In the genomic region with DNA sequence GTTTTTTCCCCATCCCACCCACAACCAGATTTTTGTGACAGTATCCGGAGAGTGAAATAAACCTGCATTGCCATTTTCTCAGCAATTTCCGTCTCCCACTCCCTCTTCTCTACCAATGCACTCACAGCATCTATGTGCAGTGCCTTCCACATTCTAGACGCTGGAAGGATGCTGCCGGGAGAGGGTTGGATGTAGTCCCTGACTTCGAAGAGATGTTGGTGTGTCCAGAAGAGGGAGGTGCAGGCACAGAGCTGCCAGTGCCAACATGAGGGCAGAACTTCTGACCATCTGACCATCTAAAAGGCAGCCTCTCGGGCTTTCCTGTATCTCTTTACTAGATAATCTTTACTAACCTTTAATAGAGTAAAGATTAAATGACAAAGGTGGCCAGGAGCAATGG, we compare ENCODE assay signal across 20 cellular contexts.
DNase-seq lines count a peak whose midpoint lies in the region; ATAC-seq and TF ChIP-seq lines count a peak whose summit lies in the region.
"Had no signal": no experiment of that assay in that cellular context is flagged by ENCODE, and none has a peak within 500 bp of the region (broad histone marks: within the 10 kb centered on the region; RNA-seq: fewer than 3 reads in every experiment).

No MANE protein-coding gene starts in this region.

- H3K27me3 Mint-ChIP-seq in endodermal cell (ENCODE audit: insufficient read depth): peaks cover 3% of the 10 kb centered on the region
- peaks cover 3% of the 10 kb centered on the region for H3K27me3 Mint-ChIP-seq in type B pancreatic cell
- H3K27me3 Mint-ChIP-seq in neural progenitor cell (ENCODE audit: insufficient read depth, low read depth): peaks cover 3% of the 10 kb centered on the region
- H3K27me3 Mint-ChIP-seq: B cell had no signal

- H3F3A ChIP-seq in neural progenitor cell (ENCODE audit: low read depth): no peaks in the 10 kb centered on the region

- H3K9me3 Mint-ChIP-seq in endodermal cell (no peaks in the 10 kb centered on the region), type B pancreatic cell (no peaks in the 10 kb centered on the region), neural progenitor cell (no peaks in the 10 kb centered on the region)
- H3K9me3 Mint-ChIP-seq: CD8-positive, alpha-beta T cell; GM23338; H9 had no signal

- H2AFZ ChIP-seq in neural progenitor cell (replicated peaks): no peak overlapping the region
- H2AFZ ChIP-seq: GM23338 had no signal

- H3K4me1 ChIP-seq in endodermal cell (ENCODE audit: control insufficient read depth, insufficient read depth, low read length) (no peaks in the 10 kb centered on the region), neural progenitor cell (no peaks in the 10 kb centered on the region), right atrium auricular region (no peaks in the 10 kb centered on the region)
- H3K4me1 ChIP-seq: BLaER1, Caco-2 had no signal

- H3K4me3 Mint-ChIP-seq in endodermal cell (no peak overlapping the region), type B pancreatic cell (no peak overlapping the region), neural progenitor cell (no peak overlapping the region)
- H3K4me3 Mint-ChIP-seq: B cell; CD4-positive, CD25-positive, alpha-beta regulatory T cell; CD8-positive, alpha-beta T cell; GM23338; H9 had no signal

- H3K9me3 ChIP-seq in endodermal cell (ENCODE audit: control insufficient read depth, low read length) (no peaks in the 10 kb centered on the region), neural progenitor cell (ENCODE audit: low read depth) (no peaks in the 10 kb centered on the region), right atrium auricular region (no peaks in the 10 kb centered on the region)
- H3K9me3 ChIP-seq: BLaER1, Caco-2 had no signal

- H3K4me3 ChIP-seq in endodermal cell (ENCODE audit: low read length) (no peak overlapping the region), neural progenitor cell (no peak overlapping the region), right atrium auricular region (no peak overlapping the region)
- H3K4me3 ChIP-seq: BLaER1, GM23338 had no signal

- no peaks in the 10 kb centered on the region for H4K20me1 ChIP-seq in neural progenitor cell (ENCODE audit: low read depth)
- H4K20me1 ChIP-seq: BLaER1 had no signal

- H3K27me3 ChIP-seq in endodermal cell (ENCODE audit: control insufficient read depth, insufficient read depth, low read length, poor library complexity, severe bottlenecking) (no peaks in the 10 kb centered on the region), neural progenitor cell (no peaks in the 10 kb centered on the region), right atrium auricular region (no peaks in the 10 kb centered on the region)
- H3K27me3 ChIP-seq: BLaER1 had no signal

- ATAC-seq in HG02678 (IDR thresholded peaks at IDR 0.05; ENCODE audit: unreplicated experiment): no peak
- ATAC-seq: CD8-positive, alpha-beta T cell; GM23338; HCT116 had no signal

- 96% methylated on average over 6 of the region's 6 CpGs; no CpG with 5 or more reads in 1 of the 2 experiments for WGBS in endodermal cell (ENCODE audit: insufficient coverage in 1 of 2, insufficient read length in 1 of 2), 2 experiments

- TF ChIP-seq CTCF in endodermal cell (conservative IDR thresholded peaks at IDR 0.05) (peak; percentile 23), type B pancreatic cell (conservative IDR thresholded peaks at IDR 0.05) (no peak), neural progenitor cell (IDR thresholded peaks at IDR 0.05) (no peak), right atrium auricular region (IDR thresholded peaks at IDR 0.05) (no peak)

- H3K27ac Mint-ChIP-seq in endodermal cell: no peak overlapping the region
- no peak overlapping the region for H3K27ac Mint-ChIP-seq in type B pancreatic cell
- H3K27ac Mint-ChIP-seq in neural progenitor cell: no peak overlapping the region
- H3K27ac Mint-ChIP-seq: B cell; CD4-positive, CD25-positive, alpha-beta regulatory T cell; CD8-positive, alpha-beta T cell; GM23338; H9 had no signal

- no peak overlapping the region for H3K9ac ChIP-seq in endodermal cell (ENCODE audit: extremely low read depth, low read length, poor library complexity, severe bottlenecking)
- H3K9ac ChIP-seq in neural progenitor cell: no peak overlapping the region
- H3K9ac ChIP-seq: BLaER1 had no signal

- no peaks in the 10 kb centered on the region for H3K79me2 ChIP-seq in neural progenitor cell (ENCODE audit: low read depth)

- H3K4me1 Mint-ChIP-seq in endodermal cell (no peaks in the 10 kb centered on the region), type B pancreatic cell (ENCODE audit: unreplicated experiment) (peaks cover 4% of the 10 kb centered on the region), neural progenitor cell (no peaks in the 10 kb centered on the region)
- H3K4me1 Mint-ChIP-seq: B cell; CD4-positive, CD25-positive, alpha-beta regulatory T cell; GM23338; H9 had no signal

- H3K4me2 ChIP-seq in neural progenitor cell: no peak overlapping the region
- H3K4me2 ChIP-seq: BLaER1, GM23338 had no signal

- H3K36me3 ChIP-seq in endodermal cell (ENCODE audit: control insufficient read depth, insufficient read depth, low read length) (no peaks in the 10 kb centered on the region), neural progenitor cell (no peaks in the 10 kb centered on the region), right atrium auricular region (no peaks in the 10 kb centered on the region)
- H3K36me3 ChIP-seq: BLaER1 had no signal

- no peaks in the 10 kb centered on the region for H3K36me3 Mint-ChIP-seq in endodermal cell (ENCODE audit: low read depth)
- no peaks in the 10 kb centered on the region for H3K36me3 Mint-ChIP-seq in type B pancreatic cell
- no peaks in the 10 kb centered on the region for H3K36me3 Mint-ChIP-seq in neural progenitor cell
- H3K36me3 Mint-ChIP-seq: CD4-positive, CD25-positive, alpha-beta regulatory T cell; CD8-positive, alpha-beta T cell had no signal

- peak; percentile 21 for DNase-seq in RPMI7951 (ENCODE audit: low read depth)
- no peak for DNase-seq in endodermal cell
- DNase-seq in mesenteric fat pad (ENCODE audit: low spot score): peak; percentile 81
- DNase-seq in type B pancreatic cell (ENCODE audit: extremely low spot score, unreplicated experiment): peak; percentile 34
- DNase-seq in neural progenitor cell (ENCODE audit: low spot score): no peak
- DNase-seq in NCI-H187 (lab: John Stamatoyannopoulos, UW): no peak
- no peak for DNase-seq in right atrium auricular region (ENCODE audit: low spot score)
- DNase-seq: Caco-2; CD4-positive, CD25-positive, alpha-beta regulatory T cell; CD8-positive, alpha-beta T cell; DMS153; DND-41; H9 had no signal

- H3K27ac ChIP-seq in endodermal cell (ENCODE audit: low read depth, low read length) (no peak overlapping the region), neural progenitor cell (no peak overlapping the region), right atrium auricular region (no peak overlapping the region)
- H3K27ac ChIP-seq: 22Rv1, BLaER1, C4-2B had no signal

Comparison
In these comparisons a context has a peak if more than half of its experiments do, and no peak if none do; other contexts are left out.
1. DNase-seq: peak in RPMI7951 (single experiment), mesenteric fat pad (single experiment) and type B pancreatic cell (single experiment); none in endodermal cell (single experiment), neural progenitor cell (single experiment), NCI-H187 (0 of 2) and right atrium auricular region (single experiment).